15 cellular contexts compared by ENCODE assay signal in the genomic region with DNA sequence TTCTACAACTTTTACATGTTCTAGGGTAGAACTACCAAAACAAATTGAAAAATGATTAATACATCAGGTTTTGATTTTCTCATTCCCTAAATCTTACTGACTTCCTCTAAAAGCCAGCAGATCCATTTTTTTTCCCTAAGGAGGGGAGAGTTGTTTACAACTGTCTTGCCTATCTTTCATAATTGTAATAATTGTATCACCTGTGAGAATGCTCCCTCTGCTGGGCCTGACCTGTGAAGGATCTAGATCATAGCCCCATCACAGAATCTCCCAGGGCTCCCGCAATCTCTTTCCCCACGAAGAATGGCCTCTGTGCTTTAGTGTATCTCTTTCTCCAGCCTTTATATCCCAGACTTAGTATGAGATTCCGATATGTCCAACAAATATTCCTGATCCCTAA. TPM values are rescaled to one million over a fixed set of nuclear protein-coding genes. Genes with fewer than 3 reads are reported as not detected.
DNase-seq lines count a peak whose midpoint lies in the region; ATAC-seq and TF ChIP-seq lines count a peak whose summit lies in the region.
"Had no signal": no experiment of that assay in that cellular context is flagged by ENCODE, and none has a peak within 500 bp of the region (broad histone marks: within the 10 kb centered on the region; RNA-seq: fewer than 3 reads in every experiment).

No MANE protein-coding gene starts in this region.

- H3K4me1 ChIP-seq in OCI-LY3 (ENCODE audit: low read length) (peaks cover under 1% of the 10 kb centered on the region), hepatocyte (ENCODE audit: insufficient read depth) (peaks cover 5% of the 10 kb centered on the region)
- H3K4me1 ChIP-seq: colonic mucosa had no signal

- no peaks in the 10 kb centered on the region for H3K9me3 ChIP-seq in OCI-LY3 (ENCODE audit: insufficient read depth, low read length)
- H3K9me3 ChIP-seq in hepatocyte (ENCODE audit: low read depth): no peaks in the 10 kb centered on the region
- H3K9me3 ChIP-seq: colonic mucosa had no signal

- no peaks in the 10 kb centered on the region for H3K27me3 ChIP-seq in OCI-LY3 (ENCODE audit: low read depth, low read length)
- H3K27me3 ChIP-seq in hepatocyte: no peaks in the 10 kb centered on the region
- H3K27me3 ChIP-seq: colonic mucosa had no signal

- H4K20me1 ChIP-seq in OCI-LY3 (ENCODE audit: insufficient read depth, low read length) (no peaks in the 10 kb centered on the region), hepatocyte (ENCODE audit: insufficient read depth, poor library complexity, severe bottlenecking) (no peaks in the 10 kb centered on the region)

- WGBS in hepatocyte (ENCODE audit: low lambda C conversion rate, missing lambda C conversion rate): 84% methylated on average over 3 of the region's 3 CpGs

- DNase-seq in NCI-H2171 treated with DMSO at 0.1 percent for 48 hours (lab: John Stamatoyannopoulos, UW) (peak; percentile 14), NCI-H2171 (lab: John Stamatoyannopoulos, UW) (no peak), GM12864 (ENCODE audit: low read depth) (no peak), hepatocyte (ENCODE audit: low spot score) (no peak), DMS153 (lab: John Stamatoyannopoulos, UW) (no peak), NCI-H1092 (lab: John Stamatoyannopoulos, UW) (no peak)
- DNase-seq: colonic mucosa; KG1; NCI-H226; stimulated activated CD4-positive, alpha-beta T cell treated with anti-CD3 and anti-CD28 coated beads, Interleukin-1b, Interleukin-23, amount 100 ng/mL, for 48 hours had no signal

- TF ChIP-seq CTCF in GM12864 (IDR thresholded peaks at IDR 0.05; ENCODE audit: low read depth, low read length, missing control alignments) (peak; percentile 22), OCI-LY3 (IDR thresholded peaks at IDR 0.05; ENCODE audit: low read depth, low read length) (peak; percentile 40), hepatocyte (IDR thresholded peaks at IDR 0.05; ENCODE audit: poor library complexity) (peak; percentile 6)

- H3K36me3 ChIP-seq in OCI-LY3 (replicated peaks; ENCODE audit: low read depth, low read length) (no peaks in the 10 kb centered on the region), hepatocyte (replicated peaks; ENCODE audit: insufficient read depth, low read depth) (no peaks in the 10 kb centered on the region)
- H3K36me3 ChIP-seq: colonic mucosa had no signal

- no peak overlapping the region for H2AFZ ChIP-seq in OCI-LY3 (ENCODE audit: low read depth, low read length)
- H2AFZ ChIP-seq in hepatocyte: no peak overlapping the region

- no peaks in the 10 kb centered on the region for H3K9me2 ChIP-seq in hepatocyte (replicated peaks; ENCODE audit: insufficient read depth)

- H3K27ac ChIP-seq in OCI-LY3 (ENCODE audit: low read length) (no peak overlapping the region), hepatocyte (no peak overlapping the region)
- H3K27ac ChIP-seq: colonic mucosa had no signal

- no peak overlapping the region for H3K4me3 ChIP-seq in GM12864 (ENCODE audit: low read depth, low read length)
- H3K4me3 ChIP-seq in OCI-LY3 (ENCODE audit: low read length): no peak overlapping the region
- no peak overlapping the region for H3K4me3 ChIP-seq in hepatocyte
- H3K4me3 ChIP-seq: colonic mucosa had no signal

- H3K79me2 ChIP-seq in OCI-LY3 (ENCODE audit: low read length): no peaks in the 10 kb centered on the region
- no peaks in the 10 kb centered on the region for H3K79me2 ChIP-seq in hepatocyte

- ATAC-seq in HG03280 (IDR thresholded peaks at IDR 0.05; ENCODE audit: unreplicated experiment): no peak

- H3K9ac ChIP-seq in OCI-LY3 (ENCODE audit: low read length): no peak overlapping the region

- H3K4me2 ChIP-seq in OCI-LY3 (ENCODE audit: low read length): no peak overlapping the region
- H3K4me2 ChIP-seq in hepatocyte: no peak overlapping the region

RNA-seq across cellular contexts. Expression of a gene that starts 9.1 kb away (rescaled TPM):
- 13.3 and 13.6 TPM in 2 replicates for total RNA-seq in hepatocyte
- 11.0 and 11.2 TPM in 2 replicates for polyA plus RNA-seq in hepatocyte

RNA-seq across cellular contexts. Expression of a gene that starts 9.9 kb away (rescaled TPM):
- total RNA-seq in hepatocyte: 8.0 and 11.6 TPM in 2 replicates
- polyA plus RNA-seq in hepatocyte: 10.7 and 11.4 TPM in 2 replicates

RNA-seq across cellular contexts. Expression of a gene that starts 14.9 kb away (rescaled TPM):
- 31.2 and 32.4 TPM in 2 replicates for total RNA-seq in hepatocyte
- polyA plus RNA-seq in hepatocyte: 33.5 and 37.2 TPM in 2 replicates

RNA-seq across cellular contexts. Expression of a gene that starts 15.1 kb away (rescaled TPM):
- total RNA-seq in hepatocyte: 121 and 138 TPM in 2 replicates
- 195 and 212 TPM in 2 replicates for polyA plus RNA-seq in hepatocyte

RNA-seq across cellular contexts. Expression of a gene that starts 18.6 kb away (rescaled TPM):
- 1.2 and 4.0 TPM in 2 replicates for total RNA-seq in hepatocyte
- 0.73 TPM in 1 of 2 replicates, not detected in the other for polyA plus RNA-seq in hepatocyte
- total RNA-seq: fibroblast of lung, mononuclear cell, posterior vena cava had no signal
- polyA plus RNA-seq: fibroblast of lung had no signal
